ENCODE assay signal across 10 cellular contexts in genomic region chr2:235051436-235052260, GRCh38.
DNase-seq lines count a peak whose midpoint lies in the region; ATAC-seq, FAIRE-seq and TF ChIP-seq lines count a peak whose summit lies in the region.
"Had no signal": no experiment of that assay in that cellular context is flagged by ENCODE, and none has a peak within 500 bp of the region (broad histone marks: within the 10 kb centered on the region; RNA-seq: fewer than 3 reads in every experiment).

No MANE protein-coding gene starts in this region.

- H3K4me3 ChIP-seq in endothelial cell of umbilical vein (replicated peaks in 1 of 3; ENCODE audit: insufficient read depth in 1 of 3, low read depth in 1 of 3, low read length in 3 of 3) (no peak overlapping the region), mesodermal cell (ENCODE audit: extremely low read depth, insufficient read depth, low read length, poor library complexity, severe bottlenecking) (no peak overlapping the region), tibial artery (no peak overlapping the region)

- no peaks in the 10 kb centered on the region for H3K9me1 ChIP-seq in endothelial cell of umbilical vein (replicated peaks; ENCODE audit: control insufficient read depth, extremely low read depth, insufficient read depth, low read length)

- TF ChIP-seq CTCF in endothelial cell of umbilical vein (IDR thresholded peaks at IDR 0.05; ENCODE audit: extremely low read depth in 1 of 2, insufficient read depth in 1 of 2, low read depth in 1 of 2, low read length in 2 of 2): no peak
- no peak for TF ChIP-seq CTCF in tibial artery (IDR thresholded peaks at IDR 0.05)

- H3K36me3 ChIP-seq in endothelial cell of umbilical vein (ENCODE audit: control insufficient read depth in 2 of 2, extremely low read depth in 1 of 2, insufficient read depth in 2 of 2, low read length in 2 of 2) (peaks cover 11 to 39% of the 10 kb centered on the region in 2 experiments), mesodermal cell (ENCODE audit: control insufficient read depth, insufficient read depth, low read length) (peaks cover 96% of the 10 kb centered on the region), tibial artery (peaks cover 12 to 31% (median 27%) of the 10 kb centered on the region in 3 donors)

- H3K27ac ChIP-seq in endothelial cell of umbilical vein (ENCODE audit: insufficient read depth, low read depth, low read length): peak overlapping the region; percentile 69
- peak overlapping the region; percentile 59 for H3K27ac ChIP-seq in mesodermal cell (ENCODE audit: low read depth, low read length, severe bottlenecking)
- H3K27ac ChIP-seq in tibial artery: peak overlapping the region; percentile 64 to 69

- peak; percentile 39 for DNase-seq in activated effector memory CD4-positive, alpha-beta T cell treated with anti-CD3 and anti-CD28 coated beads, Interleukin-2, amount 50 U/mL, for 16 hours
- no peak for DNase-seq in activated effector memory CD4-positive, alpha-beta T cell treated with Interleukin-2 at 50 U/mL for 16 hours
- no peak for DNase-seq in endothelial cell of umbilical vein (ENCODE audit: low read depth, low spot score)
- peak in 1 of 2 donors; percentile 56 for DNase-seq in tibial artery
- DNase-seq in AG08396 (ENCODE audit: low spot score): no peak
- no peak for DNase-seq in globus pallidus (ENCODE audit: low spot score)
- DNase-seq: activated CD4-positive, alpha-beta T cell treated with anti-CD3 and anti-CD28 coated beads, Interleukin-2, amount 10 ng/mL, durations not matched to agents 24 days and 14 days had no signal

- no TSS peak for BruUV-seq in endothelial cell of umbilical vein (replicated peaks; lab: Mats Ljungman, UMichigan)

- no peak for TF ChIP-seq POLR2A in endothelial cell of umbilical vein (IDR thresholded peaks at IDR 0.05; ENCODE audit: low read depth, low read length)

- dilution Hi-C loops in endothelial cell of umbilical vein (cut with MboI; ENCODE audit: extremely low pct_ligation_motif_present, low sequenced_read_pairs): no loop called here

- CTCF ChIA-PET in endothelial cell of umbilical vein (lab: Charles Lee): interaction anchor here (0.6 to 1.6 kb wide), 8 partner anchors 7 to 171 kb away, joined by 3 to 13 read pairs (median 3); no protein-coding TSS in a partner anchor

- intact Hi-C loops in endothelial cell of umbilical vein (cut with micrococcal nuclease): loop anchor here (1.0 to 5.0 kb wide), 10 partner anchors 25 to 629 kb away; no protein-coding TSS in a partner anchor
- intact Hi-C loops in tibial artery (cut with DNase I; ENCODE audit: low total_unique reads): loop anchor here (2.0 to 5.0 kb wide), 2 partner anchors 55 to 99 kb away; partner anchors contain the start of gene SH3BP4

- POLR2A ChIA-PET in endothelial cell of umbilical vein (lab: Charles Lee): interaction anchor here (1.0 kb wide), 1 partner anchor 20 kb away, joined by 3 read pairs; no protein-coding TSS in a partner anchor

- H3K9ac ChIP-seq in endothelial cell of umbilical vein (replicated peaks; ENCODE audit: extremely low read depth, insufficient read depth, low read length): peak overlapping the region; percentile 19

- H2AFZ ChIP-seq in endothelial cell of umbilical vein (ENCODE audit: low read depth, low read length): no peak overlapping the region

- H3K9me3 ChIP-seq in endothelial cell of umbilical vein (replicated peaks; ENCODE audit: control insufficient read depth, insufficient read depth, low read length) (no peaks in the 10 kb centered on the region), mesodermal cell (ENCODE audit: control insufficient read depth, low read length) (no peaks in the 10 kb centered on the region), tibial artery (no peaks in the 10 kb centered on the region)

- ATAC-seq in HG02938 (IDR thresholded peaks at IDR 0.05; ENCODE audit: unreplicated experiment): no peak

- no peaks in the 10 kb centered on the region for H4K20me1 ChIP-seq in endothelial cell of umbilical vein (replicated peaks; ENCODE audit: control insufficient read depth, extremely low read depth, insufficient read depth, low read length)

- no peak for FAIRE-seq in endothelial cell of umbilical vein (lab: Jason Lieb, UNC)
- FAIRE-seq: A204.1 had no signal

- H3K79me2 ChIP-seq in endothelial cell of umbilical vein (ENCODE audit: control insufficient read depth, insufficient read depth, low read length): peaks cover 45% of the 10 kb centered on the region

- 96 to 100% methylated on average over 13 to 18 of the region's 18 CpGs for WGBS in mesodermal cell (ENCODE audit: insufficient coverage in 2 of 2), 2 experiments

- H3K27me3 ChIP-seq in endothelial cell of umbilical vein (ENCODE audit: control insufficient read depth in 2 of 2, insufficient read depth in 2 of 2, low read length in 2 of 2) (no peaks in the 10 kb centered on the region), tibial artery (no peaks in the 10 kb centered on the region)

- H3K4me1 ChIP-seq in endothelial cell of umbilical vein (ENCODE audit: control insufficient read depth, extremely low read depth, insufficient read depth, low read length): peaks cover 28% of the 10 kb centered on the region
- peaks cover 17% of the 10 kb centered on the region for H3K4me1 ChIP-seq in mesodermal cell (ENCODE audit: control insufficient read depth, insufficient read depth, low read length, poor library complexity, severe bottlenecking)
- H3K4me1 ChIP-seq in tibial artery: peaks cover 0 to 31% (median 21%) of the 10 kb centered on the region in 4 donors

- no peak overlapping the region for H3K4me2 ChIP-seq in endothelial cell of umbilical vein (ENCODE audit: insufficient read depth, low read length)

TF ChIP-seq in endothelial cell of umbilical vein, 7 proteins besides CTCF, POLR2A, EP300 and RAD21:
- no peak for TF ChIP-seq POLR2AphosphoS5 (IDR thresholded peaks at IDR 0.05; ENCODE audit: insufficient read depth, low read depth, low read length)
- TF ChIP-seq JUN (IDR thresholded peaks at IDR 0.05; ENCODE audit: borderline replicate concordance, insufficient read depth, insufficient read length, low read depth): no peak
- TF ChIP-seq EZH2 (IDR thresholded peaks at IDR 0.05; ENCODE audit: borderline replicate concordance, low read depth, low read length, severe bottlenecking): no peak
- TF ChIP-seq GATA2 (IDR thresholded peaks at IDR 0.05; ENCODE audit: insufficient read depth, insufficient read length, low read depth, low read length): no peak
- no peak for TF ChIP-seq MAX (IDR thresholded peaks at IDR 0.05; ENCODE audit: insufficient read depth, insufficient read length)
- no peak for TF ChIP-seq FOS (IDR thresholded peaks at IDR 0.05; ENCODE audit: borderline replicate concordance, insufficient read depth, low read length)
- no peak for TF ChIP-seq MYC (IDR thresholded peaks at IDR 0.05; ENCODE audit: low read depth, low read length)
